ENCODE assay signal across 27 cellular contexts in genomic region chr14:20421267-20421666, GRCh38. TPM values are rescaled to one million over a fixed set of nuclear protein-coding genes. Genes with fewer than 3 reads are reported as not detected.
"Had no signal": no experiment of that assay in that cellular context is flagged by ENCODE, and none has a peak within 500 bp of the region (broad histone marks: within the 10 kb centered on the region; RNA-seq: fewer than 3 reads in every experiment).

No MANE protein-coding gene starts in this region.

- H3K36me3 ChIP-seq: cardiac muscle cell, Peyer's patch, SJCRH30 had no signal

- H3K4me1 Mint-ChIP-seq: brain had no signal

- H3K9me3 Mint-ChIP-seq: activated CD4-positive, alpha-beta memory T cell treated with anti-CD3 and anti-CD28 coated beads, Interleukin-2, amount 10 ng/mL, durations not matched to agents 7 days and 5 days; activated naive CD4-positive, alpha-beta T cell treated with anti-CD3 and anti-CD28 coated beads for 36 hours; activated T-helper 17 cell treated with anti-CD3 and anti-CD28 coated beads, Interleukin-2, amount 50 U/mL, for 72 hours; brain had no signal

- H3K9me3 ChIP-seq: Peyer's patch, SJCRH30, SK-N-SH had no signal

- H3K4me2 ChIP-seq: SK-N-SH had no signal

- FAIRE-seq: astrocyte had no signal

- H3K27me3 Mint-ChIP-seq: activated CD4-positive, alpha-beta T cell treated with anti-CD3 and anti-CD28 coated beads for 36 hours; activated naive CD8-positive, alpha-beta T cell; activated T-helper 17 cell treated with anti-CD3 and anti-CD28 coated beads, Interleukin-2, amount 50 U/mL, for 72 hours had no signal

- H3K4me1 ChIP-seq: SJCRH30 had no signal

- H3K27ac ChIP-seq: cardiac muscle cell, Peyer's patch, RWPE1, SJCRH30, VCaP had no signal

- H3K4me3 Mint-ChIP-seq: activated CD4-positive, alpha-beta memory T cell treated with anti-CD3 and anti-CD28 coated beads, Interleukin-2, amount 10 ng/mL, durations not matched to agents 7 days and 5 days; activated CD4-positive, alpha-beta T cell treated with anti-CD3 and anti-CD28 coated beads for 36 hours; activated naive CD4-positive, alpha-beta T cell treated with anti-CD3 and anti-CD28 coated beads for 36 hours; activated naive CD8-positive, alpha-beta T cell; activated T-helper 17 cell treated with anti-CD3 and anti-CD28 coated beads, Interleukin-2, amount 50 U/mL, for 72 hours; brain had no signal

- H3K36me3 Mint-ChIP-seq: activated naive CD8-positive, alpha-beta T cell; brain had no signal

- H3K27ac Mint-ChIP-seq: activated CD4-positive, alpha-beta memory T cell treated with anti-CD3 and anti-CD28 coated beads, Interleukin-2, amount 10 ng/mL, durations not matched to agents 7 days and 5 days; activated CD4-positive, alpha-beta T cell treated with anti-CD3 and anti-CD28 coated beads for 36 hours; activated naive CD4-positive, alpha-beta T cell treated with anti-CD3 and anti-CD28 coated beads for 36 hours; activated naive CD8-positive, alpha-beta T cell; activated T-helper 17 cell treated with anti-CD3 and anti-CD28 coated beads, Interleukin-2, amount 50 U/mL, for 72 hours; brain had no signal

- H3K9ac ChIP-seq: SK-N-SH had no signal

- H3K4me3 ChIP-seq: cardiac muscle cell, Peyer's patch, SJCRH30 had no signal

- H3K27me3 ChIP-seq: cardiac muscle cell, Peyer's patch, SJCRH30 had no signal

- DNase-seq: activated CD4-positive, alpha-beta memory T cell treated with anti-CD3 and anti-CD28 coated beads, Interleukin-2, amount 10 ng/mL, durations not matched to agents 7 days and 5 days; activated CD4-positive, alpha-beta T cell treated with anti-CD3 and anti-CD28 coated beads for 36 hours; activated CD4-positive, alpha-beta T cell treated with anti-CD3 and anti-CD28 coated beads, Interleukin-2, amount 50 U/mL, for 1 hour; activated gamma-delta T cell; activated naive CD4-positive, alpha-beta T cell treated with anti-CD3 and anti-CD28 coated beads for 36 hours; activated T-cell treated with anti-CD3 and anti-CD28 coated beads for 4 hours; activated T-cell treated with anti-CD3 and anti-CD28 coated beads, Interleukin-2, amount 50 U/mL, for 48 hours; amygdala; NCI-H1417 treated with DMSO at 0.1 percent for 48 hours; NCI-H1694; NCI-H2029; NCI-H2107; NCI-H510A treated with DMSO at 0.1 percent for 48 hours; NCI-H69; NK-92 treated with Interleukin-12 subunit alpha and Interleukin-12 subunit beta, amount 100 ng/mL, for 24 hours; Peyer's patch; Right ventricle myocardium superior; SJCRH30; SK-N-SH; T-helper 1 cell had no signal

RNA-seq across cellular contexts. Expression of gene KLHL33, which starts 14.7 kb away (rescaled TPM):
- total RNA-seq: cardiac muscle cell, SJCRH30 had no signal
- polyA plus RNA-seq: cardiac muscle cell, SK-N-SH had no signal
